In the genomic region with DNA sequence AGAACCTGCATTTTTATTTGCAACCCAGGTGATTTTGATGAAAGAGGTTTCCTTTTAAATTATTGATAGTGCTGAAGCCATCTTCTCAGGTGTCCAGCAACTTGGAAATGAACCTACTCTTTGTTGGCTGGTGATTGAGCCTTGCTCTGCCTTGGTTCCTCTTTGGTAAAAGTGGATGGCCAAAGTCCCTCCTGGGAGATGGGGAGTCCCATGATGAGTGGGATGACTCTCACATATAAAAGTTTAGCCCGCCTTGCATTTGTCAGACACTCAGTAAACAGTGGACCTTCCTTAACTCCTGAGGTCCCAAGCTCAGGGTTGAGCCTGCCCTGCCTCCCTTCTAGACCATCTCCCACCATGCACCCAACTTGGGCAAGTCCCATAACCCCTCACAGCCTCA, we compare ENCODE assay signal across 34 cellular contexts.
"Had no signal": no experiment of that assay in that cellular context is flagged by ENCODE, and none has a peak within 500 bp of the region (broad histone marks: within the 10 kb centered on the region; RNA-seq: fewer than 3 reads in every experiment).

No MANE protein-coding gene starts in this region.

- H2AFZ ChIP-seq: PC-9 had no signal

- H3K4me3 Mint-ChIP-seq: activated CD8-positive, alpha-beta T cell treated with anti-CD3 and anti-CD28 coated beads for 36 hours; activated naive CD8-positive, alpha-beta T cell treated with anti-CD3 and anti-CD28 coated beads, Interleukin-2, amount 10 ng/mL, durations not matched to agents 7 days and 5 days; activated T-cell treated with anti-CD3 and anti-CD28 coated beads, Interleukin-2, amount 50 U/mL, for 72 hours; activated T-helper 17 cell treated with anti-CD3 and anti-CD28 coated beads, Interleukin-2, amount 50 U/mL, for 72 hours had no signal

- H3K27me3 ChIP-seq: adrenal gland, body of pancreas, breast epithelium, MG63 had no signal

- H3K36me3 ChIP-seq: adrenal gland, breast epithelium, MG63, WERI-Rb-1 had no signal

- DNase-seq: activated CD4-positive, alpha-beta T cell treated with anti-CD3 and anti-CD28 coated beads for 1 hour; activated CD4-positive, alpha-beta T cell treated with anti-CD3 and anti-CD28 coated beads for 48 hours; activated CD4-positive, CD25-positive, alpha-beta regulatory T cell; activated CD8-positive, alpha-beta T cell treated with anti-CD3 and anti-CD28 coated beads for 36 hours; activated effector memory CD4-positive, alpha-beta T cell treated with anti-CD3 and anti-CD28 coated beads, Interleukin-2, amount 50 U/mL, for 16 hours; activated naive CD4-positive, alpha-beta T cell; activated naive CD4-positive, alpha-beta T cell treated with anti-CD3 and anti-CD28 coated beads, Interleukin-2, amount 50 U/mL, for 16 hours; activated naive CD8-positive, alpha-beta T cell treated with anti-CD3 and anti-CD28 coated beads, Interleukin-2, amount 10 ng/mL, durations not matched to agents 7 days and 5 days; activated T-cell treated with anti-CD3 and anti-CD28 coated beads, Interleukin-2, amount 50 U/mL, for 1 hour; activated T-cell treated with anti-CD3 and anti-CD28 coated beads, Interleukin-2, amount 50 U/mL, for 72 hours; adrenal gland; body of pancreas; Kasumi-1; KBM-7; MG63; NCI-H1048; NCI-H1436 treated with DMSO at 0.1 percent for 48 hours; NCI-H1694 treated with DMSO at 0.1 percent for 48 hours; NCI-H2029; NCI-H345; NCI-H524 treated with DMSO at 0.1 percent for 48 hours; PC-9; SIG-M5; SW 1271; T-helper 1 cell; T-helper 2 cell; T-helper 9 cell; WERI-Rb-1 had no signal

- H3K27ac Mint-ChIP-seq: activated CD8-positive, alpha-beta T cell treated with anti-CD3 and anti-CD28 coated beads for 36 hours; activated naive CD8-positive, alpha-beta T cell treated with anti-CD3 and anti-CD28 coated beads, Interleukin-2, amount 10 ng/mL, durations not matched to agents 7 days and 5 days; activated T-cell treated with anti-CD3 and anti-CD28 coated beads, Interleukin-2, amount 50 U/mL, for 72 hours; activated T-helper 17 cell treated with anti-CD3 and anti-CD28 coated beads, Interleukin-2, amount 50 U/mL, for 72 hours had no signal

- H3K4me3 ChIP-seq: adrenal gland, body of pancreas, breast epithelium, MG63, PC-9 had no signal

- H3K9me3 Mint-ChIP-seq: activated CD8-positive, alpha-beta T cell treated with anti-CD3 and anti-CD28 coated beads for 36 hours; activated naive CD8-positive, alpha-beta T cell treated with anti-CD3 and anti-CD28 coated beads, Interleukin-2, amount 10 ng/mL, durations not matched to agents 7 days and 5 days; activated T-cell treated with anti-CD3 and anti-CD28 coated beads, Interleukin-2, amount 50 U/mL, for 72 hours; activated T-helper 17 cell treated with anti-CD3 and anti-CD28 coated beads, Interleukin-2, amount 50 U/mL, for 72 hours had no signal

- ATAC-seq: activated CD8-positive, alpha-beta T cell treated with anti-CD3 and anti-CD28 coated beads for 36 hours; activated T-cell treated with anti-CD3 and anti-CD28 coated beads, Interleukin-2, amount 50 U/mL, for 72 hours; activated T-helper 17 cell treated with anti-CD3 and anti-CD28 coated beads, Interleukin-2, amount 50 U/mL, for 72 hours; body of pancreas; Right ventricle myocardium inferior had no signal

- H3K4me2 ChIP-seq: PC-9 had no signal

- H3K27me3 Mint-ChIP-seq: activated CD8-positive, alpha-beta T cell treated with anti-CD3 and anti-CD28 coated beads for 36 hours; activated T-helper 17 cell treated with anti-CD3 and anti-CD28 coated beads, Interleukin-2, amount 50 U/mL, for 72 hours had no signal

- H3K9me3 ChIP-seq: adrenal gland, body of pancreas, breast epithelium, MG63 had no signal

- H3K4me1 ChIP-seq: adrenal gland, body of pancreas, breast epithelium had no signal

- H3K36me3 Mint-ChIP-seq: activated naive CD8-positive, alpha-beta T cell treated with anti-CD3 and anti-CD28 coated beads, Interleukin-2, amount 10 ng/mL, durations not matched to agents 7 days and 5 days had no signal

- H3K27ac ChIP-seq: adrenal gland, body of pancreas, breast epithelium, PC-9, RWPE1, WERI-Rb-1 had no signal

- H3K4me1 Mint-ChIP-seq: activated T-helper 17 cell treated with anti-CD3 and anti-CD28 coated beads, Interleukin-2, amount 50 U/mL, for 72 hours had no signal

- FAIRE-seq: astrocyte, RCC 7860 had no signal
